Comparison of ENCODE assay signal across 9 cellular contexts in genomic region chr4:77358315-77358928, GRCh38.
A peak's percentile ranks its signal among the peaks of the same experiment; 100 is the strongest.
DNase-seq lines count a peak whose midpoint lies in the region; ATAC-seq and TF ChIP-seq lines count a peak whose summit lies in the region.
"Had no signal": no experiment of that assay in that cellular context is flagged by ENCODE, and none has a peak within 500 bp of the region (broad histone marks: within the 10 kb centered on the region; RNA-seq: fewer than 3 reads in every experiment).

No MANE protein-coding gene starts in this region.

- intact Hi-C loops in lower lobe of right lung (cut with DNase I): no loop called here

- DNase-seq in DMS53 (lab: John Stamatoyannopoulos, UW) (peak; percentile 66), GM23248 (peak; percentile 71), NCI-H526 treated with DMSO at 0.1 percent for 48 hours (lab: John Stamatoyannopoulos, UW) (peak; percentile 2), coronary artery (ENCODE audit: low spot score) (no peak), lower lobe of right lung (no peak), NCI-H1436 treated with DMSO at 0.1 percent for 48 hours (lab: John Stamatoyannopoulos, UW) (no peak), NCI-H524 treated with DMSO at 0.1 percent for 48 hours (lab: John Stamatoyannopoulos, UW) (no peak), cortex of kidney (lab: John Stamatoyannopoulos, UW) (no peak)
- DNase-seq: activated B cell treated with CpG ODN at 0.5 μM for 24 hours had no signal

- H3K9me3 ChIP-seq in GM23248 (ENCODE audit: low read depth) (no peaks in the 10 kb centered on the region), lower lobe of right lung (no peaks in the 10 kb centered on the region)

- 53% methylated on average over 2 of the region's 2 CpGs for WGBS in GM23248 (ENCODE audit: low coverage in 1 of 2, low lambda C conversion rate in 2 of 2, missing lambda C conversion rate in 2 of 2), 2 experiments

- H3K4me3 ChIP-seq in GM23248 (no peak overlapping the region), coronary artery (no peak overlapping the region), lower lobe of right lung (no peak overlapping the region)

- no peaks in the 10 kb centered on the region for H3F3A ChIP-seq in GM23248 (ENCODE audit: insufficient read depth)

- H3K9me2 ChIP-seq in GM23248 (ENCODE audit: insufficient read depth): no peaks in the 10 kb centered on the region

- H3K27ac ChIP-seq in GM23248 (no peak overlapping the region), coronary artery (no peak overlapping the region), lower lobe of right lung (no peak overlapping the region)

- in situ Hi-C loops in GM23248 (cut with MboI): loop anchor here (5.0 kb wide), 1 partner anchor 116 kb away; no protein-coding TSS in a partner anchor

- no peaks in the 10 kb centered on the region for H3K36me3 ChIP-seq in GM23248 (ENCODE audit: low read depth)
- no peaks in the 10 kb centered on the region for H3K36me3 ChIP-seq in lower lobe of right lung

- no peak overlapping the region for H3K9ac ChIP-seq in GM23248

- no peaks in the 10 kb centered on the region for H3K4me1 ChIP-seq in GM23248 (ENCODE audit: insufficient read depth)
- no peaks in the 10 kb centered on the region for H3K4me1 ChIP-seq in lower lobe of right lung

- no peak overlapping the region for H2AFZ ChIP-seq in GM23248

- no peak overlapping the region for H3K4me2 ChIP-seq in GM23248 (ENCODE audit: unreplicated experiment)

- peaks cover 27% of the 10 kb centered on the region for H3K27me3 ChIP-seq in GM23248 (replicated peaks; ENCODE audit: insufficient read depth)
- no peaks in the 10 kb centered on the region for H3K27me3 ChIP-seq in lower lobe of right lung (ENCODE audit: low read depth)

- H4K20me1 ChIP-seq in GM23248 (ENCODE audit: insufficient read depth): no peaks in the 10 kb centered on the region

- peak; percentile 30 to 61 for ATAC-seq in lower lobe of right lung

- no peaks in the 10 kb centered on the region for H3K79me2 ChIP-seq in GM23248 (ENCODE audit: insufficient read depth)

- peak; percentile 41 for TF ChIP-seq CTCF in coronary artery (IDR thresholded peaks at IDR 0.05)
- TF ChIP-seq CTCF in lower lobe of right lung (IDR thresholded peaks at IDR 0.05): peak; percentile 54

Comparison
In these comparisons a context has a peak if more than half of its experiments do, and no peak if none do; other contexts are left out.
1. DNase-seq: peak in DMS53 (single experiment), GM23248 (single experiment) and NCI-H526 treated with DMSO at 0.1 percent for 48 hours (single experiment); none in coronary artery (single experiment), lower lobe of right lung (single experiment), NCI-H1436 treated with DMSO at 0.1 percent for 48 hours (single experiment), NCI-H524 treated with DMSO at 0.1 percent for 48 hours (single experiment) and cortex of kidney (single experiment).